8 cellular contexts compared by ENCODE assay signal in genomic region chr6:113306552-113307145, GRCh38.
DNase-seq lines count a peak whose midpoint lies in the region; ATAC-seq and TF ChIP-seq lines count a peak whose summit lies in the region.

No MANE protein-coding gene starts in this region.

- no peak overlapping the region for H3K27ac ChIP-seq in HEK293 (ENCODE audit: extremely low read depth, low read depth, low read length)
- H3K27ac ChIP-seq in gastrocnemius medialis: no peak overlapping the region

- H3K4me3 ChIP-seq in HEK293 (ENCODE audit: low read depth, low read length) (no peak overlapping the region), MG63 (no peak overlapping the region), gastrocnemius medialis (no peak overlapping the region)

- H3K27ac Mint-ChIP-seq in activated CD8-positive, alpha-beta memory T cell treated with anti-CD3 and anti-CD28 coated beads, Interleukin-2, amount 10 ng/mL, durations not matched to agents 7 days and 5 days: no peak overlapping the region

- H3K36me3 ChIP-seq in HEK293 (ENCODE audit: control insufficient read depth in 2 of 2, insufficient read depth in 1 of 2, low read length in 2 of 2) (no peaks in the 10 kb centered on the region), MG63 (no peaks in the 10 kb centered on the region), gastrocnemius medialis (no peaks in the 10 kb centered on the region)

- no peaks in the 10 kb centered on the region for H3K27me3 ChIP-seq in MG63
- no peaks in the 10 kb centered on the region for H3K27me3 ChIP-seq in gastrocnemius medialis

- no peaks in the 10 kb centered on the region for H3K36me3 Mint-ChIP-seq in activated CD8-positive, alpha-beta memory T cell treated with anti-CD3 and anti-CD28 coated beads, Interleukin-2, amount 10 ng/mL, durations not matched to agents 7 days and 5 days

- POLR2A ChIA-PET in HEK293 (lab: Yijun Ruan, JAX): interaction anchor here (2.0 kb wide), 1 partner anchor 552 kb away, joined by 7 read pairs; no protein-coding TSS in a partner anchor

- H3K9me3 ChIP-seq in HEK293 (ENCODE audit: control insufficient read depth, insufficient read depth, low read depth, low read length) (no peaks in the 10 kb centered on the region), MG63 (no peaks in the 10 kb centered on the region), gastrocnemius medialis (no peaks in the 10 kb centered on the region)

- intact Hi-C loops in head of caudate nucleus (cut with DNase I): no loop called here
- intact Hi-C loops in gastrocnemius medialis (cut with DNase I; ENCODE audit: low total_unique reads): loop anchor here (1.0 to 2.0 kb wide), 2 partner anchors 553 to 572 kb away; no protein-coding TSS in a partner anchor

- H3K4me1 ChIP-seq in HEK293 (ENCODE audit: control insufficient read depth, insufficient read depth, low read length) (no peaks in the 10 kb centered on the region), gastrocnemius medialis (no peaks in the 10 kb centered on the region)

- no peaks in the 10 kb centered on the region for H3K4me1 Mint-ChIP-seq in activated CD8-positive, alpha-beta memory T cell treated with anti-CD3 and anti-CD28 coated beads, Interleukin-2, amount 10 ng/mL, durations not matched to agents 7 days and 5 days

- H3K27me3 Mint-ChIP-seq in activated CD8-positive, alpha-beta memory T cell treated with anti-CD3 and anti-CD28 coated beads, Interleukin-2, amount 10 ng/mL, durations not matched to agents 7 days and 5 days: no peaks in the 10 kb centered on the region

- no peaks in the 10 kb centered on the region for H3K9me3 Mint-ChIP-seq in activated CD8-positive, alpha-beta memory T cell treated with anti-CD3 and anti-CD28 coated beads, Interleukin-2, amount 10 ng/mL, durations not matched to agents 7 days and 5 days (ENCODE audit: low read depth)

- ATAC-seq in activated CD8-positive, alpha-beta memory T cell treated with anti-CD3 and anti-CD28 coated beads, Interleukin-2, amount 10 ng/mL, durations not matched to agents 7 days and 5 days: peak; percentile 67
- ATAC-seq in gastrocnemius medialis: peak in 1 of 2 donors; percentile 90

- DNase-seq in activated effector memory CD4-positive, alpha-beta T cell treated with anti-CD3 and anti-CD28 coated beads, Interleukin-2, amount 50 U/mL, for 16 hours: peak; percentile 65
- DNase-seq in activated effector memory CD4-positive, alpha-beta T cell treated with Interleukin-2 at 50 U/mL for 16 hours: no peak
- DNase-seq in MG63 (peak; percentile 14), head of caudate nucleus (peak in 39 of 42 donors; percentile 15 to 83 (median 58)), gastrocnemius medialis (peak; percentile 16 to 40), AG08395 (ENCODE audit: low spot score) (no peak)
- DNase-seq in activated CD8-positive, alpha-beta memory T cell treated with anti-CD3 and anti-CD28 coated beads, Interleukin-2, amount 10 ng/mL, durations not matched to agents 7 days and 5 days: peak; percentile 60

- TF ChIP-seq POLR2A in gastrocnemius medialis (IDR thresholded peaks at IDR 0.05): no peak

- in situ Hi-C loops in gastrocnemius medialis (cut with MboI; ENCODE audit: low sequenced_read_pairs in 4 of 4): loop anchor here (5.0 to 25.0 kb wide), 4 partner anchors 551 to 578 kb away; partner anchors contain the start of gene MARCKS (in 2 of the 4)

- TF ChIP-seq CTCF in HEK293 (tag by site-specific recombination; IDR thresholded peaks at IDR 0.05): no peak
- peak in 4 of 5 experiments; percentile 60 to 71 (median 64) for TF ChIP-seq CTCF in gastrocnemius medialis (IDR thresholded peaks at IDR 0.05 in 4 of 5, conservative IDR thresholded peaks at IDR 0.05 in 1 of 5)

- CTCF ChIA-PET in HEK293 (lab: Yijun Ruan, JAX): interaction anchor here (0.5 to 1.9 kb wide), 59 partner anchors 10 to 885 kb away, joined by 3 to 32 read pairs (median 4); no protein-coding TSS in a partner anchor
- CTCF ChIA-PET in activated CD8-positive, alpha-beta memory T cell treated with anti-CD3 and anti-CD28 coated beads, Interleukin-2, amount 10 ng/mL, durations not matched to agents 7 days and 5 days (lab: Charles Lee): interaction anchor here (0.9 to 1.8 kb wide), 3 partner anchors 8 to 601 kb away, joined by 4 to 20 read pairs (median 4); no protein-coding TSS in a partner anchor

- H3K4me3 Mint-ChIP-seq in activated CD8-positive, alpha-beta memory T cell treated with anti-CD3 and anti-CD28 coated beads, Interleukin-2, amount 10 ng/mL, durations not matched to agents 7 days and 5 days: no peak overlapping the region

TF ChIP-seq in HEK293, 187 proteins besides CTCF, POLR2A, EP300 and RAD21 (continues in another document):
- TF ChIP-seq ZBTB17 (tag by site-specific recombination; IDR thresholded peaks at IDR 0.05): no peak
- TF ChIP-seq ZNF488 (tag by site-specific recombination; IDR thresholded peaks at IDR 0.05): no peak
- TF ChIP-seq TRIM28 (IDR thresholded peaks at IDR 0.05; ENCODE audit: borderline replicate concordance, low read length): peak; percentile 55; the same call in 1 of the 2 replicates
- TF ChIP-seq ZNF350 (tag by site-specific recombination; IDR thresholded peaks at IDR 0.05): no peak
- TF ChIP-seq REST (tag by site-specific recombination; IDR thresholded peaks at IDR 0.05): no peak
- no peak for TF ChIP-seq ZNF629 (tag by site-specific recombination; IDR thresholded peaks at IDR 0.05)
- TF ChIP-seq ZFP37 (tag by site-specific recombination; IDR thresholded peaks at IDR 0.05): no peak
- TF ChIP-seq ZNF398 (tag by site-specific recombination; IDR thresholded peaks at IDR 0.05): no peak
- TF ChIP-seq ZNF660 (tag by site-specific recombination; IDR thresholded peaks at IDR 0.05): peak; percentile 32; the same call in 1 of the 2 replicates
- TF ChIP-seq ZNF2 (tag by site-specific recombination; IDR thresholded peaks at IDR 0.05): peak; percentile 40; the same call in 1 of the 2 replicates
- no peak for TF ChIP-seq ZNF549 (tag by site-specific recombination; IDR thresholded peaks at IDR 0.05)
- TF ChIP-seq PRDM1 (tag by site-specific recombination; IDR thresholded peaks at IDR 0.05): no peak
- no peak for TF ChIP-seq GLI4 (tag by site-specific recombination; IDR thresholded peaks at IDR 0.05)

Comparison
In these comparisons a context has a peak if more than half of its experiments do, and no peak if none do; other contexts are left out.
1. DNase-seq: peak in activated effector memory CD4-positive, alpha-beta T cell treated with anti-CD3 and anti-CD28 coated beads, Interleukin-2, amount 50 U/mL, for 16 hours (single experiment), MG63 (single experiment), activated CD8-positive, alpha-beta memory T cell treated with anti-CD3 and anti-CD28 coated beads, Interleukin-2, amount 10 ng/mL, durations not matched to agents 7 days and 5 days (single experiment), head of caudate nucleus (39 of 42) and gastrocnemius medialis (2 of 2); none in activated effector memory CD4-positive, alpha-beta T cell treated with Interleukin-2 at 50 U/mL for 16 hours (single experiment) and AG08395 (single experiment).